ENCODE assay signal across 1 cellular context in the genomic region with DNA sequence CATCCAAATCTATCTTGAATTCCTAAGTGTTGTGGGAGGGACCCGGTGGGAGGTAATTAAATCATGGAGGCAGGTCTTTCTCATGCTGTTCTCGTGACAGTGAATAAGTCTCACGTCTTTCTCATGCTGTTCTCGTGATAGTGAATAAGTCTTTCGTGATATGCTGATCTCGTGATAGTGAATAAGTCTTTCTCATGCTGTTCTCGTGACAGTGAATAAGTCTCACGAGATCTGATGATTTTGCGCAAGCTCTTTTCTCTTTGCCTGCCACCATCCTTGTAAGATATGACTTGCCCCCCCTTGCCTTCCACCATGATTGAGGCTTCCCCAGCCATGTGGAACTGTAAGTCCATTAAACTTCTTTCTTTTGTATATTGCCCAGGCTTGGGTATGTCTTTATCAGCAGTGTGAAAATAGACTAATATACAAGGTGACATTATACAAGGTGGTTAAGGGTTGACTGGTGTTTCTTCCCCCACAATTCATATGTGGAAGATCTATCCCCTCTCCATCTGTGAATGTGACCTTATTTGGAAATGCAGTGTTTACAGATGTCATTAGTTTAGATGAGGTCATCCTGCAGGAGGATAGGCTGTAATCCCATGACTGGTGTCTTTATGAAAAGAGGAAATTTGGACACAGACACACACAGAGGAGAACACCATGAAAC.
TF ChIP-seq lines count a peak whose summit lies in the region.

No MANE protein-coding gene starts in this region.

TF ChIP-seq in K562, 482 proteins besides CTCF, POLR2A, EP300 and RAD21 (continued from another document and continues in another):
- TF ChIP-seq, protein P1, sequence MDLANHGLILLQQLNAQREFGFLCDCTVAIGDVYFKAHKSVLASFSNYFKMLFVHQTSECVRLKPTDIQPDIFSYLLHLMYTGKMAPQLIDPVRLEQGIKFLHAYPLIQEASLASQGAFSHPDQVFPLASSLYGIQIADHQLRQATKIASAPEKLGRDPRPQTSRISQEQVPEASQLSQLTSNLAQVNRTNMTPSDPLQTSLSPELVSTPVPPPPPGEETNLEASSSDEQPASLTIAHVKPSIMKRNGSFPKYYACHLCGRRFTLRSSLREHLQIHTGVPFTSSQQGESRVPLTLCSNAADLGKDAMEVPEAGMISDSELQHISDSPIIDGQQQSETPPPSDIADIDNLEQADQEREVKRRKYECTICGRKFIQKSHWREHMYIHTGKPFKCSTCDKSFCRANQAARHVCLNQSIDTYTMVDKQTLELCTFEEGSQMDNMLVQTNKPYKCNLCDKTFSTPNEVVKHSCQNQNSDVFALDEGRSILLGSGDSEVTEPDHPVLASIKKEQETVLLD (IDR thresholded peaks at IDR 0.05), result no peak
- TF ChIP-seq, protein P2, sequence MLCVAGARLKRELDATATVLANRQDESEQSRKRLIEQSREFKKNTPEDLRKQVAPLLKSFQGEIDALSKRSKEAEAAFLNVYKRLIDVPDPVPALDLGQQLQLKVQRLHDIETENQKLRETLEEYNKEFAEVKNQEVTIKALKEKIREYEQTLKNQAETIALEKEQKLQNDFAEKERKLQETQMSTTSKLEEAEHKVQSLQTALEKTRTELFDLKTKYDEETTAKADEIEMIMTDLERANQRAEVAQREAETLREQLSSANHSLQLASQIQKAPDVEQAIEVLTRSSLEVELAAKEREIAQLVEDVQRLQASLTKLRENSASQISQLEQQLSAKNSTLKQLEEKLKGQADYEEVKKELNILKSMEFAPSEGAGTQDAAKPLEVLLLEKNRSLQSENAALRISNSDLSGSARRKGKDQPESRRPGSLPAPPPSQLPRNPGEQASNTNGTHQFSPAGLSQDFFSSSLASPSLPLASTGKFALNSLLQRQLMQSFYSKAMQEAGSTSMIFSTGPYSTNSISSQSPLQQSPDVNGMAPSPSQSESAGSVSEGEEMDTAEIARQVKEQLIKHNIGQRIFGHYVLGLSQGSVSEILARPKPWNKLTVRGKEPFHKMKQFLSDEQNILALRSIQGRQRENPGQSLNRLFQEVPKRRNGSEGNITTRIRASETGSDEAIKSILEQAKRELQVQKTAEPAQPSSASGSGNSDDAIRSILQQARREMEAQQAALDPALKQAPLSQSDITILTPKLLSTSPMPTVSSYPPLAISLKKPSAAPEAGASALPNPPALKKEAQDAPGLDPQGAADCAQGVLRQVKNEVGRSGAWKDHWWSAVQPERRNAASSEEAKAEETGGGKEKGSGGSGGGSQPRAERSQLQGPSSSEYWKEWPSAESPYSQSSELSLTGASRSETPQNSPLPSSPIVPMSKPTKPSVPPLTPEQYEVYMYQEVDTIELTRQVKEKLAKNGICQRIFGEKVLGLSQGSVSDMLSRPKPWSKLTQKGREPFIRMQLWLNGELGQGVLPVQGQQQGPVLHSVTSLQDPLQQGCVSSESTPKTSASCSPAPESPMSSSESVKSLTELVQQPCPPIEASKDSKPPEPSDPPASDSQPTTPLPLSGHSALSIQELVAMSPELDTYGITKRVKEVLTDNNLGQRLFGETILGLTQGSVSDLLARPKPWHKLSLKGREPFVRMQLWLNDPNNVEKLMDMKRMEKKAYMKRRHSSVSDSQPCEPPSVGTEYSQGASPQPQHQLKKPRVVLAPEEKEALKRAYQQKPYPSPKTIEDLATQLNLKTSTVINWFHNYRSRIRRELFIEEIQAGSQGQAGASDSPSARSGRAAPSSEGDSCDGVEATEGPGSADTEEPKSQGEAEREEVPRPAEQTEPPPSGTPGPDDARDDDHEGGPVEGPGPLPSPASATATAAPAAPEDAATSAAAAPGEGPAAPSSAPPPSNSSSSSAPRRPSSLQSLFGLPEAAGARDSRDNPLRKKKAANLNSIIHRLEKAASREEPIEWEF (CRISPR knock-in tag; IDR thresholded peaks at IDR 0.05), result 0 out of 2 replicates have a peak, but pooled peaks have one; percentile 59
- TF ChIP-seq ZNF766 (CRISPR knock-in tag; conservative IDR thresholded peaks at IDR 0.05) (peak; percentile 55), ZNF175 (CRISPR knock-in tag; IDR thresholded peaks at IDR 0.05; ENCODE audit: low read depth) (peak; percentile 62; the same call in 1 of the 2 replicates), FOXJ3 (CRISPR knock-in tag; IDR thresholded peaks at IDR 0.05) (no peak), SRF (CRISPR knock-in tag; IDR thresholded peaks at IDR 0.05) (peak; percentile 84 to 97), NR2C1 (IDR thresholded peaks at IDR 0.05) (no peak), NR2C1 (tag; IDR thresholded peaks at IDR 0.05) (peak; percentile 46; the same call in 1 of the 2 replicates), NR1H2 (CRISPR knock-in tag; IDR thresholded peaks at IDR 0.05) (no peak), NCOA1 (IDR thresholded peaks at IDR 0.05; ENCODE audit: low read depth) (no peak), NFE2 (IDR thresholded peaks at IDR 0.05; ENCODE audit: low read depth) (peak; percentile 10; the same call in 1 of the 2 replicates), JUND (IDR thresholded peaks at IDR 0.05; ENCODE audit: borderline replicate concordance, low read depth, low read length) (peak; percentile 79), JUND (tag; IDR thresholded peaks at IDR 0.05; ENCODE audit: borderline replicate concordance, low read depth, low read length) (peak; percentile 80), NFE2L1 (tag; IDR thresholded peaks at IDR 0.05; ENCODE audit: borderline replicate concordance, low read depth) (no peak), EWSR1 (IDR thresholded peaks at IDR 0.05; ENCODE audit: borderline replicate concordance, low read depth, partially characterized antibody) (no peak), ZNF584 (CRISPR knock-in tag; IDR thresholded peaks at IDR 0.05; ENCODE audit: low read depth) (0 out of 2 replicates have a peak, but pooled peaks have one; percentile 77), FOXA3 (CRISPR knock-in tag; conservative IDR thresholded peaks at IDR 0.05 in 1 of 2, IDR thresholded peaks at IDR 0.05 in 1 of 2) (peak in 1 of 2 experiments; percentile 41; a peak in 1 of 4 replicates), FOXK2 (conservative IDR thresholded peaks at IDR 0.05 in 1 of 2, IDR thresholded peaks at IDR 0.05 in 1 of 2; ENCODE audit: low read depth in 2 of 2) (0 out of 4 replicates have a peak, but pooled peaks of 1 of the 2 experiments have one; percentile 19), ZNF197 (CRISPR knock-in tag; IDR thresholded peaks at IDR 0.05; ENCODE audit: low read depth) (0 out of 2 replicates have a peak, but pooled peaks have one; percentile 41), ZNF717 (CRISPR knock-in tag; IDR thresholded peaks at IDR 0.05) (no peak), CEBPG (CRISPR knock-in tag; IDR thresholded peaks at IDR 0.05) (no peak), CEBPG (tag; conservative IDR thresholded peaks at IDR 0.05 in 1 of 2, IDR thresholded peaks at IDR 0.05 in 1 of 2) (0 out of 4 replicates have a peak, but pooled peaks of 1 of the 2 experiments have one; percentile 8), CHD2 (IDR thresholded peaks at IDR 0.05; ENCODE audit: low read depth, low read length) (peak; percentile 57; the same call in 1 of the 2 replicates), ATF7 (IDR thresholded peaks at IDR 0.05) (peak; percentile 93), CREM (IDR thresholded peaks at IDR 0.05; ENCODE audit: low read depth) (peak; percentile 40; the same call in 1 of the 2 replicates), ZC3H4 (CRISPR knock-in tag; IDR thresholded peaks at IDR 0.05; ENCODE audit: borderline replicate concordance) (no peak), NFYB (IDR thresholded peaks at IDR 0.05; ENCODE audit: extremely low read depth, insufficient read length) (no peak), ZBED1 (IDR thresholded peaks at IDR 0.05) (peak; percentile 87; the same call in 1 of the 2 replicates)
- TF ChIP-seq, protein P3, sequence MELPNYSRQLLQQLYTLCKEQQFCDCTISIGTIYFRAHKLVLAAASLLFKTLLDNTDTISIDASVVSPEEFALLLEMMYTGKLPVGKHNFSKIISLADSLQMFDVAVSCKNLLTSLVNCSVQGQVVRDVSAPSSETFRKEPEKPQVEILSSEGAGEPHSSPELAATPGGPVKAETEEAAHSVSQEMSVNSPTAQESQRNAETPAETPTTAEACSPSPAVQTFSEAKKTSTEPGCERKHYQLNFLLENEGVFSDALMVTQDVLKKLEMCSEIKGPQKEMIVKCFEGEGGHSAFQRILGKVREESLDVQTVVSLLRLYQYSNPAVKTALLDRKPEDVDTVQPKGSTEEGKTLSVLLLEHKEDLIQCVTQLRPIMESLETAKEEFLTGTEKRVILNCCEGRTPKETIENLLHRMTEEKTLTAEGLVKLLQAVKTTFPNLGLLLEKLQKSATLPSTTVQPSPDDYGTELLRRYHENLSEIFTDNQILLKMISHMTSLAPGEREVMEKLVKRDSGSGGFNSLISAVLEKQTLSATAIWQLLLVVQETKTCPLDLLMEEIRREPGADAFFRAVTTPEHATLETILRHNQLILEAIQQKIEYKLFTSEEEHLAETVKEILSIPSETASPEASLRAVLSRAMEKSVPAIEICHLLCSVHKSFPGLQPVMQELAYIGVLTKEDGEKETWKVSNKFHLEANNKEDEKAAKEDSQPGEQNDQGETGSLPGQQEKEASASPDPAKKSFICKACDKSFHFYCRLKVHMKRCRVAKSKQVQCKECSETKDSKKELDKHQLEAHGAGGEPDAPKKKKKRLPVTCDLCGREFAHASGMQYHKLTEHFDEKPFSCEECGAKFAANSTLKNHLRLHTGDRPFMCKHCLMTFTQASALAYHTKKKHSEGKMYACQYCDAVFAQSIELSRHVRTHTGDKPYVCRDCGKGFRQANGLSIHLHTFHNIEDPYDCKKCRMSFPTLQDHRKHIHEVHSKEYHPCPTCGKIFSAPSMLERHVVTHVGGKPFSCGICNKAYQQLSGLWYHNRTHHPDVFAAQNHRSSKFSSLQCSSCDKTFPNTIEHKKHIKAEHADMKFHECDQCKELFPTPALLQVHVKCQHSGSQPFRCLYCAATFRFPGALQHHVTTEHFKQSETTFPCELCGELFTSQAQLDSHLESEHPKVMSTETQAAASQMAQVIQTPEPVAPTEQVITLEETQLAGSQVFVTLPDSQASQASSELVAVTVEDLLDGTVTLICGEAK (IDR thresholded peaks at IDR 0.05), result no peak
- TF ChIP-seq, protein P3 (CRISPR knock-in tag; IDR thresholded peaks at IDR 0.05), result no peak
- TF ChIP-seq, protein P4, sequence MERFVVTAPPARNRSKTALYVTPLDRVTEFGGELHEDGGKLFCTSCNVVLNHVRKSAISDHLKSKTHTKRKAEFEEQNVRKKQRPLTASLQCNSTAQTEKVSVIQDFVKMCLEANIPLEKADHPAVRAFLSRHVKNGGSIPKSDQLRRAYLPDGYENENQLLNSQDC (CRISPR knock-in tag; IDR thresholded peaks at IDR 0.05), result no peak
- TF ChIP-seq, protein P5, sequence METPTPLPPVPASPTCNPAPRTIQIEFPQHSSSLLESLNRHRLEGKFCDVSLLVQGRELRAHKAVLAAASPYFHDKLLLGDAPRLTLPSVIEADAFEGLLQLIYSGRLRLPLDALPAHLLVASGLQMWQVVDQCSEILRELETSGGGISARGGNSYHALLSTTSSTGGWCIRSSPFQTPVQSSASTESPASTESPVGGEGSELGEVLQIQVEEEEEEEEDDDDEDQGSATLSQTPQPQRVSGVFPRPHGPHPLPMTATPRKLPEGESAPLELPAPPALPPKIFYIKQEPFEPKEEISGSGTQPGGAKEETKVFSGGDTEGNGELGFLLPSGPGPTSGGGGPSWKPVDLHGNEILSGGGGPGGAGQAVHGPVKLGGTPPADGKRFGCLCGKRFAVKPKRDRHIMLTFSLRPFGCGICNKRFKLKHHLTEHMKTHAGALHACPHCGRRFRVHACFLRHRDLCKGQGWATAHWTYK (CRISPR knock-in tag; IDR thresholded peaks at IDR 0.05), result no peak
- TF ChIP-seq, protein P6, sequence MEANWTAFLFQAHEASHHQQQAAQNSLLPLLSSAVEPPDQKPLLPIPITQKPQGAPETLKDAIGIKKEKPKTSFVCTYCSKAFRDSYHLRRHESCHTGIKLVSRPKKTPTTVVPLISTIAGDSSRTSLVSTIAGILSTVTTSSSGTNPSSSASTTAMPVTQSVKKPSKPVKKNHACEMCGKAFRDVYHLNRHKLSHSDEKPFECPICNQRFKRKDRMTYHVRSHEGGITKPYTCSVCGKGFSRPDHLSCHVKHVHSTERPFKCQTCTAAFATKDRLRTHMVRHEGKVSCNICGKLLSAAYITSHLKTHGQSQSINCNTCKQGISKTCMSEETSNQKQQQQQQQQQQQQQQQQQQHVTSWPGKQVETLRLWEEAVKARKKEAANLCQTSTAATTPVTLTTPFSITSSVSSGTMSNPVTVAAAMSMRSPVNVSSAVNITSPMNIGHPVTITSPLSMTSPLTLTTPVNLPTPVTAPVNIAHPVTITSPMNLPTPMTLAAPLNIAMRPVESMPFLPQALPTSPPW (CRISPR knock-in tag; IDR thresholded peaks at IDR 0.05), result peak; percentile 75
- TF ChIP-seq, protein P7, sequence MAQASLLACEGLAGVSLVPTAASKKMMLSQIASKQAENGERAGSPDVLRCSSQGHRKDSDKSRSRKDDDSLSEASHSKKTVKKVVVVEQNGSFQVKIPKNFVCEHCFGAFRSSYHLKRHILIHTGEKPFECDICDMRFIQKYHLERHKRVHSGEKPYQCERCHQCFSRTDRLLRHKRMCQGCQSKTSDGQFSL (CRISPR knock-in tag; IDR thresholded peaks at IDR 0.05), result no peak
- TF ChIP-seq, protein P7 (tag; IDR thresholded peaks at IDR 0.05), result no peak
